ENCODE assay signal across 17 cellular contexts in genomic region chr16:66081967-66082366, GRCh38.
DNase-seq lines count a peak whose midpoint lies in the region; ATAC-seq and TF ChIP-seq lines count a peak whose summit lies in the region.
"Had no signal": no experiment of that assay in that cellular context is flagged by ENCODE, and none has a peak within 500 bp of the region (broad histone marks: within the 10 kb centered on the region; RNA-seq: fewer than 3 reads in every experiment).

No MANE protein-coding gene starts in this region.

- H3K27ac Mint-ChIP-seq in osteocyte (ENCODE audit: unreplicated experiment): no peak overlapping the region
- H3K27ac Mint-ChIP-seq: activated naive CD4-positive, alpha-beta T cell treated with anti-CD3 and anti-CD28 coated beads, Interleukin-2, amount 50 U/mL, for 24 hours; T-helper 1 cell treated with Interleukin-12 subunit alpha and Interleukin-12 subunit beta and Interleukin-4 antibody, amounts not matched to agents 30 μg/mL and 1 μg/mL, for 36 hours had no signal

- no peaks in the 10 kb centered on the region for H3K27me3 ChIP-seq in lung (ENCODE audit: control insufficient read depth, insufficient read depth)

- H3K4me3 Mint-ChIP-seq in osteocyte (ENCODE audit: unreplicated experiment): no peak overlapping the region
- H3K4me3 Mint-ChIP-seq: activated naive CD4-positive, alpha-beta T cell treated with anti-CD3 and anti-CD28 coated beads, Interleukin-2, amount 50 U/mL, for 24 hours; T-helper 1 cell treated with Interleukin-12 subunit alpha and Interleukin-12 subunit beta and Interleukin-4 antibody, amounts not matched to agents 30 μg/mL and 1 μg/mL, for 36 hours had no signal

- DNase-seq in EL (peak; percentile 59), M059J (ENCODE audit: low read depth) (peak; percentile 66), dedifferentiated amniotic fluid mesenchymal stem cell (ENCODE audit: extremely low spot score) (peak; percentile 50), lung (ENCODE audit: low spot score) (no peak), NCI-H510A treated with DMSO at 0.1 percent for 48 hours (lab: John Stamatoyannopoulos, UW) (no peak), osteocyte (ENCODE audit: extremely low spot score, unreplicated experiment) (no peak), NCI-H526 (lab: John Stamatoyannopoulos, UW) (no peak), SKM-1 treated with dmso at 0.1 percent for 144 hours (lab: John Stamatoyannopoulos, UW; ENCODE audit: unreplicated experiment) (no peak)
- DNase-seq: activated CD4-positive, alpha-beta T cell treated with anti-CD3 and anti-CD28 coated beads, Interleukin-2, amount 50 U/mL, for 48 hours; dermis blood vessel endothelial cell; hippocampal formation; NCI-H1048; NCI-H774 had no signal

- no peak overlapping the region for H3K4me3 ChIP-seq in lung

- no peaks in the 10 kb centered on the region for H3K9me3 ChIP-seq in lung (ENCODE audit: control insufficient read depth in 2 of 2, insufficient read depth in 1 of 2, low read length in 1 of 2)

- H3K36me3 Mint-ChIP-seq in osteocyte (ENCODE audit: unreplicated experiment): no peaks in the 10 kb centered on the region
- H3K36me3 Mint-ChIP-seq: activated naive CD4-positive, alpha-beta T cell treated with anti-CD3 and anti-CD28 coated beads, Interleukin-2, amount 50 U/mL, for 24 hours had no signal

- H3K36me3 ChIP-seq in lung (ENCODE audit: control insufficient read depth in 2 of 2, insufficient read depth in 2 of 2, low read length in 2 of 2): no peaks in the 10 kb centered on the region

- no peak for TF ChIP-seq CTCF in lung (IDR thresholded peaks at IDR 0.05; ENCODE audit: control extremely low read depth, extremely low read depth)
- TF ChIP-seq CTCF in osteocyte (IDR thresholded peaks at IDR 0.05): no peak

- H3K27ac ChIP-seq in lung (ENCODE audit: low read depth in 1 of 2, low read length in 1 of 2): no peak overlapping the region
- H3K27ac ChIP-seq: C4-2B had no signal

- peaks cover 3% of the 10 kb centered on the region for H3K27me3 Mint-ChIP-seq in osteocyte (ENCODE audit: unreplicated experiment)

- no peaks in the 10 kb centered on the region for H3K9me3 Mint-ChIP-seq in osteocyte (ENCODE audit: unreplicated experiment)
- H3K9me3 Mint-ChIP-seq: T-helper 1 cell treated with Interleukin-12 subunit alpha and Interleukin-12 subunit beta and Interleukin-4 antibody, amounts not matched to agents 30 μg/mL and 1 μg/mL, for 36 hours had no signal

- H3K4me1 Mint-ChIP-seq in osteocyte (ENCODE audit: unreplicated experiment): no peaks in the 10 kb centered on the region
- H3K4me1 Mint-ChIP-seq: activated naive CD4-positive, alpha-beta T cell treated with anti-CD3 and anti-CD28 coated beads, Interleukin-2, amount 50 U/mL, for 24 hours had no signal

- ATAC-seq in lung (ENCODE audit: insufficient read depth, low FRiP score): peak; percentile 27
- ATAC-seq: sciatic nerve had no signal

- peaks cover 0 to 2% of the 10 kb centered on the region in 2 donors for H3K4me1 ChIP-seq in lung (ENCODE audit: control insufficient read depth in 2 of 2, insufficient read depth in 2 of 2, low read length in 2 of 2)

- WGBS in lung, 2 donors: 60 to 79% methylated on average over 4 of the region's 4 CpGs

Comparison
In these comparisons a context has a peak if more than half of its experiments do, and no peak if none do; other contexts are left out.
1. DNase-seq: peak in EL (single experiment), M059J (single experiment) and dedifferentiated amniotic fluid mesenchymal stem cell (single experiment); none in lung (single experiment), NCI-H510A treated with DMSO at 0.1 percent for 48 hours (single experiment), osteocyte (single experiment), NCI-H526 (0 of 2) and SKM-1 treated with dmso at 0.1 percent for 144 hours (single experiment).